Comparison of ENCODE assay signal across 19 cellular contexts in the genomic region with DNA sequence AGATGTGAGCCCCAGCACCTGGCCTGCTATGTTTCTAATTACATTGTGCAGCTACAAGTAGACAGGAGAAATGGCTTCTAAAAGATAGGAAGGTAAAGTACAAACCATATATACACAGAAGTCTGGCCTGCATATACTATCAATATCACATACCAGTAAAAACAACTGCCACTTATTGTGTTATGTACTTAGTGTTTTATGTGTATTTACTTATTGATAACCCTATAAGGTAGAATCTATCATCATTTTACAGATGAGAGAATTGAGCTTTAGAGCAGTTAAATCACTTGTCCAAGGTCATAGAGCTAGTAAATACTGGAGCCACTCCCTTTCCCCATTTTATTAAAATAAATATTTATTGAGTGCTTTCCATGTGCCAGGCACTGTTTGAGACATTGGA.
"Had no signal": no experiment of that assay in that cellular context is flagged by ENCODE, and none has a peak within 500 bp of the region (broad histone marks: within the 10 kb centered on the region; RNA-seq: fewer than 3 reads in every experiment).

No MANE protein-coding gene starts in this region.

- H3K9me3 ChIP-seq: heart left ventricle, sigmoid colon, upper lobe of left lung had no signal

- H3K4me3 ChIP-seq: heart left ventricle, sigmoid colon, upper lobe of left lung had no signal

- FAIRE-seq: endometrium, islet of Langerhans had no signal

- H3K36me3 ChIP-seq: heart left ventricle, sigmoid colon, upper lobe of left lung had no signal

- DNase-seq: activated CD4-positive, alpha-beta T cell treated with anti-CD3 and anti-CD28 coated beads for 48 hours; activated CD4-positive, CD25-positive, alpha-beta regulatory T cell; activated effector memory CD4-positive, alpha-beta T cell treated with Interleukin-2 at 50 U/mL for 16 hours; activated naive CD4-positive, alpha-beta T cell treated with anti-CD3 and anti-CD28 coated beads for 36 hours; anterior cingulate cortex; effector CD4-positive, alpha-beta T cell; heart left ventricle; midbrain; retina; sigmoid colon; stimulated activated CD4-positive, alpha-beta T cell treated with anti-CD3 and anti-CD28 coated beads, Interleukin-2, amount 100 ng/mL, for 48 hours; stimulated activated CD8-positive, alpha-beta memory T cell treated with anti-CD3 and anti-CD28 coated beads, Interleukin-4, amount 100 ng/mL, for 48 hours; stimulated activated naive CD4-positive, alpha-beta T cell; upper lobe of left lung had no signal

- H3K27ac Mint-ChIP-seq: activated naive CD4-positive, alpha-beta T cell treated with anti-CD3 and anti-CD28 coated beads for 36 hours; brain had no signal

- ATAC-seq: heart left ventricle, SK-N-SH treated with all-trans-retinoic acid at 6 μM for 48 hours had no signal

- H3K4me3 Mint-ChIP-seq: activated naive CD4-positive, alpha-beta T cell treated with anti-CD3 and anti-CD28 coated beads for 36 hours; brain had no signal

- H3K27ac ChIP-seq: heart left ventricle, sigmoid colon, upper lobe of left lung had no signal

- H3K9me3 Mint-ChIP-seq: activated naive CD4-positive, alpha-beta T cell treated with anti-CD3 and anti-CD28 coated beads for 36 hours; natural killer cell treated with Interleukin-12 subunit alpha and Interleukin-12 subunit beta and Interleukin-15 and Interleukin-18, amount 100 ng/mL, for 72 hours had no signal
